ENCODE assay signal across 1 cellular context in genomic region chr9:114397848-114398605, GRCh38.
TF ChIP-seq lines count a peak whose summit lies in the region.

No MANE protein-coding gene starts in this region.

TF ChIP-seq in HCT116, 20 proteins besides CTCF, POLR2A, EP300 and RAD21 (continued from another document):
- TF ChIP-seq EZH2phosphoT487 (IDR thresholded peaks at IDR 0.05; ENCODE audit: borderline replicate concordance) (no peak), JUND (IDR thresholded peaks at IDR 0.05) (no peak), FOSL1 (IDR thresholded peaks at IDR 0.05; ENCODE audit: low read depth) (no peak), SRF (IDR thresholded peaks at IDR 0.05; ENCODE audit: low read depth) (no peak), ZNF274 (IDR thresholded peaks at IDR 0.05; ENCODE audit: low read depth, low read length) (no peak), EZH2 (IDR thresholded peaks at IDR 0.05) (no peak), REST (IDR thresholded peaks at IDR 0.05; ENCODE audit: low read depth) (no peak), ZFX (IDR thresholded peaks at IDR 0.05) (no peak), CEBPB (IDR thresholded peaks at IDR 0.05; ENCODE audit: low read depth) (no peak), SIN3A (IDR thresholded peaks at IDR 0.05; ENCODE audit: low read depth) (no peak; the same call in 1 of the 2 replicates), MAX (IDR thresholded peaks at IDR 0.05) (peak; percentile 73), ELF1 (IDR thresholded peaks at IDR 0.05; ENCODE audit: borderline replicate concordance, low read depth) (no peak)
- TF ChIP-seq, protein P1, sequence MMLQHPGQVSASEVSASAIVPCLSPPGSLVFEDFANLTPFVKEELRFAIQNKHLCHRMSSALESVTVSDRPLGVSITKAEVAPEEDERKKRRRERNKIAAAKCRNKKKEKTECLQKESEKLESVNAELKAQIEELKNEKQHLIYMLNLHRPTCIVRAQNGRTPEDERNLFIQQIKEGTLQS (IDR thresholded peaks at IDR 0.05), result no peak
